In genomic region chr2:225670111-225670974, GRCh38 we compare ENCODE assay signal across 1 cellular context.
TF ChIP-seq lines count a peak whose summit lies in the region.

No MANE protein-coding gene starts in this region.

TF ChIP-seq in Ishikawa, 13 proteins besides CTCF, POLR2A, EP300 and RAD21 (continued from another document):
- TF ChIP-seq REST (IDR thresholded peaks at IDR 0.05; ENCODE audit: low read depth) (no peak), TCF12 (IDR thresholded peaks at IDR 0.05; ENCODE audit: low read depth) (no peak), ZBTB7A (IDR thresholded peaks at IDR 0.05; ENCODE audit: low read depth) (no peak)
